1 cellular context compared by ENCODE assay signal in the genomic region with DNA sequence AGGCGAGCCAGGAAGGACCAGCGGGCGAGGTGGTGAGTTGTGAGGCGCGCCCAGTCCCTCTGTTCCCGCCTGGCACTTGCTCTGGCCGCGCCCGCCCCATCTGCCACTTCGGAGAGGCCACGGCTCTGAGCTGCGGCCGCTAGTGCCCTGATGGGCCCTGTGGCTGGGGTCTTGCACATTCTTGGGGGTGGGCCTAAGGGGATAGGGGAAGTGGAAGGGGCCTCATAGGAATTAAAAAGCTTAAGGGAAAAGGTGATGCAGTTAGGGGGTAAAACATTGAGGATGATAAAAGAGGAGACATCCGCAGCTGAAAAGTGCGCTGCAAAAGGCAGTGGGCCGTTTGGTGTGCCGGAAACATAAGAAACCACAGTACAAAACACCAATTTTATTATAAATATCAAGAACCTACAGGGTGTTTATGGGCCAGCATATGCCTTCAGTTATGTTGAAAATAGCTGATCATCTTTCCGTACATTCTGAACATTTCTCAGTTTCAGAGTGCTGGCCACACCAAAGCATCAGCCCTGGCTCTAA.
TF ChIP-seq lines count a peak whose summit lies in the region.

No MANE protein-coding gene starts in this region.

TF ChIP-seq in HepG2, 621 proteins besides CTCF, POLR2A, EP300 and RAD21 (continued from another document and continues in another):
- TF ChIP-seq, protein P1, sequence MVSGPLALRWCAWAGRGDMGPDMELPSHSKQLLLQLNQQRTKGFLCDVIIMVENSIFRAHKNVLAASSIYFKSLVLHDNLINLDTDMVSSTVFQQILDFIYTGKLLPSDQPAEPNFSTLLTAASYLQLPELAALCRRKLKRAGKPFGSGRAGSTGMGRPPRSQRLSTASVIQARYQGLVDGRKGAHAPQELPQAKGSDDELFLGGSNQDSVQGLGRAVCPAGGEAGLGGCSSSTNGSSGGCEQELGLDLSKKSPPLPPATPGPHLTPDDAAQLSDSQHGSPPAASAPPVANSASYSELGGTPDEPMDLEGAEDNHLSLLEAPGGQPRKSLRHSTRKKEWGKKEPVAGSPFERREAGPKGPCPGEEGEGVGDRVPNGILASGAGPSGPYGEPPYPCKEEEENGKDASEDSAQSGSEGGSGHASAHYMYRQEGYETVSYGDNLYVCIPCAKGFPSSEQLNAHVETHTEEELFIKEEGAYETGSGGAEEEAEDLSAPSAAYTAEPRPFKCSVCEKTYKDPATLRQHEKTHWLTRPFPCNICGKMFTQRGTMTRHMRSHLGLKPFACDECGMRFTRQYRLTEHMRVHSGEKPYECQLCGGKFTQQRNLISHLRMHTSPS (CRISPR knock-in tag; IDR thresholded peaks at IDR 0.05; ENCODE audit: low read depth), result 0 out of 2 replicates have a peak, but pooled peaks have one; percentile 1
- no peak for TF ChIP-seq NR2C2 (CRISPR knock-in tag; IDR thresholded peaks at IDR 0.05; ENCODE audit: borderline replicate concordance)
- TF ChIP-seq, protein P2, sequence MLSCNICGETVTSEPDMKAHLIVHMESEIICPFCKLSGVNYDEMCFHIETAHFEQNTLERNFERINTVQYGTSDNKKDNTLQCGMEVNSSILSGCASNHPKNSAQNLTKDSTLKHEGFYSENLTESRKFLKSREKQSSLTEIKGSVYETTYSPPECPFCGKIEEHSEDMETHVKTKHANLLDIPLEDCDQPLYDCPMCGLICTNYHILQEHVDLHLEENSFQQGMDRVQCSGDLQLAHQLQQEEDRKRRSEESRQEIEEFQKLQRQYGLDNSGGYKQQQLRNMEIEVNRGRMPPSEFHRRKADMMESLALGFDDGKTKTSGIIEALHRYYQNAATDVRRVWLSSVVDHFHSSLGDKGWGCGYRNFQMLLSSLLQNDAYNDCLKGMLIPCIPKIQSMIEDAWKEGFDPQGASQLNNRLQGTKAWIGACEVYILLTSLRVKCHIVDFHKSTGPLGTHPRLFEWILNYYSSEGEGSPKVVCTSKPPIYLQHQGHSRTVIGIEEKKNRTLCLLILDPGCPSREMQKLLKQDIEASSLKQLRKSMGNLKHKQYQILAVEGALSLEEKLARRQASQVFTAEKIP (CRISPR knock-in tag; IDR thresholded peaks at IDR 0.05; ENCODE audit: borderline replicate concordance), result no peak
- TF ChIP-seq SNAPC2 (CRISPR knock-in tag; IDR thresholded peaks at IDR 0.05), result no peak
- TF ChIP-seq NCOR1 (IDR thresholded peaks at IDR 0.05; ENCODE audit: borderline replicate concordance, low read length), result no peak
- TF ChIP-seq, protein P3, sequence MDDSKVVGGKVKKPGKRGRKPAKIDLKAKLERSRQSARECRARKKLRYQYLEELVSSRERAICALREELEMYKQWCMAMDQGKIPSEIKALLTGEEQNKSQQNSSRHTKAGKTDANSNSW (CRISPR knock-in tag; IDR thresholded peaks at IDR 0.05; ENCODE audit: borderline replicate concordance), result 0 out of 2 replicates have a peak, but pooled peaks have one; percentile 35
- TF ChIP-seq, protein P4, sequence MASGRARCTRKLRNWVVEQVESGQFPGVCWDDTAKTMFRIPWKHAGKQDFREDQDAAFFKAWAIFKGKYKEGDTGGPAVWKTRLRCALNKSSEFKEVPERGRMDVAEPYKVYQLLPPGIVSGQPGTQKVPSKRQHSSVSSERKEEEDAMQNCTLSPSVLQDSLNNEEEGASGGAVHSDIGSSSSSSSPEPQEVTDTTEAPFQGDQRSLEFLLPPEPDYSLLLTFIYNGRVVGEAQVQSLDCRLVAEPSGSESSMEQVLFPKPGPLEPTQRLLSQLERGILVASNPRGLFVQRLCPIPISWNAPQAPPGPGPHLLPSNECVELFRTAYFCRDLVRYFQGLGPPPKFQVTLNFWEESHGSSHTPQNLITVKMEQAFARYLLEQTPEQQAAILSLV (CRISPR knock-in tag; IDR thresholded peaks at IDR 0.05; ENCODE audit: borderline replicate concordance), result no peak
- no peak for TF ChIP-seq WIZ (CRISPR knock-in tag; IDR thresholded peaks at IDR 0.05)
- TF ChIP-seq, protein P5, sequence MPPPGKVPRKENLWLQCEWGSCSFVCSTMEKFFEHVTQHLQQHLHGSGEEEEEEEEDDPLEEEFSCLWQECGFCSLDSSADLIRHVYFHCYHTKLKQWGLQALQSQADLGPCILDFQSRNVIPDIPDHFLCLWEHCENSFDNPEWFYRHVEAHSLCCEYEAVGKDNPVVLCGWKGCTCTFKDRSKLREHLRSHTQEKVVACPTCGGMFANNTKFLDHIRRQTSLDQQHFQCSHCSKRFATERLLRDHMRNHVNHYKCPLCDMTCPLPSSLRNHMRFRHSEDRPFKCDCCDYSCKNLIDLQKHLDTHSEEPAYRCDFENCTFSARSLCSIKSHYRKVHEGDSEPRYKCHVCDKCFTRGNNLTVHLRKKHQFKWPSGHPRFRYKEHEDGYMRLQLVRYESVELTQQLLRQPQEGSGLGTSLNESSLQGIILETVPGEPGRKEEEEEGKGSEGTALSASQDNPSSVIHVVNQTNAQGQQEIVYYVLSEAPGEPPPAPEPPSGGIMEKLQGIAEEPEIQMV (CRISPR knock-in tag; IDR thresholded peaks at IDR 0.05; ENCODE audit: low read depth), result peak; percentile 24; the same call in 1 of the 2 replicates
- no peak for TF ChIP-seq ZMYM3 (CRISPR knock-in tag; IDR thresholded peaks at IDR 0.05)
- TF ChIP-seq, protein P6, sequence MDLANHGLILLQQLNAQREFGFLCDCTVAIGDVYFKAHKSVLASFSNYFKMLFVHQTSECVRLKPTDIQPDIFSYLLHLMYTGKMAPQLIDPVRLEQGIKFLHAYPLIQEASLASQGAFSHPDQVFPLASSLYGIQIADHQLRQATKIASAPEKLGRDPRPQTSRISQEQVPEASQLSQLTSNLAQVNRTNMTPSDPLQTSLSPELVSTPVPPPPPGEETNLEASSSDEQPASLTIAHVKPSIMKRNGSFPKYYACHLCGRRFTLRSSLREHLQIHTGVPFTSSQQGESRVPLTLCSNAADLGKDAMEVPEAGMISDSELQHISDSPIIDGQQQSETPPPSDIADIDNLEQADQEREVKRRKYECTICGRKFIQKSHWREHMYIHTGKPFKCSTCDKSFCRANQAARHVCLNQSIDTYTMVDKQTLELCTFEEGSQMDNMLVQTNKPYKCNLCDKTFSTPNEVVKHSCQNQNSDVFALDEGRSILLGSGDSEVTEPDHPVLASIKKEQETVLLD (CRISPR knock-in tag; IDR thresholded peaks at IDR 0.05; ENCODE audit: low read depth), result no peak
- TF ChIP-seq, protein P7, sequence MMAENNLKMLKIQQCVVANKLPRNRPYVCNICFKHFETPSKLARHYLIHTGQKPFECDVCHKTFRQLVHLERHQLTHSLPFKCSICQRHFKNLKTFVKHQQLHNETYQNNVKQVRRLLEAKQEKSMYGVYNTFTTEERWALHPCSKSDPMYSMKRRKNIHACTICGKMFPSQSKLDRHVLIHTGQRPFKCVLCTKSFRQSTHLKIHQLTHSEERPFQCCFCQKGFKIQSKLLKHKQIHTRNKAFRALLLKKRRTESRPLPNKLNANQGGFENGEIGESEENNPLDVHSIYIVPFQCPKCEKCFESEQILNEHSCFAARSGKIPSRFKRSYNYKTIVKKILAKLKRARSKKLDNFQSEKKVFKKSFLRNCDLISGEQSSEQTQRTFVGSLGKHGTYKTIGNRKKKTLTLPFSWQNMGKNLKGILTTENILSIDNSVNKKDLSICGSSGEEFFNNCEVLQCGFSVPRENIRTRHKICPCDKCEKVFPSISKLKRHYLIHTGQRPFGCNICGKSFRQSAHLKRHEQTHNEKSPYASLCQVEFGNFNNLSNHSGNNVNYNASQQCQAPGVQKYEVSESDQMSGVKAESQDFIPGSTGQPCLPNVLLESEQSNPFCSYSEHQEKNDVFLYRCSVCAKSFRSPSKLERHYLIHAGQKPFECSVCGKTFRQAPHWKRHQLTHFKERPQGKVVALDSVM (CRISPR knock-in tag; IDR thresholded peaks at IDR 0.05), result no peak
- peak; percentile 32; the same call in 1 of the 2 replicates for TF ChIP-seq SALL1 (CRISPR knock-in tag; IDR thresholded peaks at IDR 0.05)
- no peak for TF ChIP-seq KLF6 (CRISPR knock-in tag; IDR thresholded peaks at IDR 0.05)
- TF ChIP-seq PAWR (CRISPR knock-in tag; IDR thresholded peaks at IDR 0.05; ENCODE audit: borderline replicate concordance), result no peak
- no peak for TF ChIP-seq ZNF292 (CRISPR knock-in tag; IDR thresholded peaks at IDR 0.05; ENCODE audit: borderline replicate concordance, low read depth)
- TF ChIP-seq AGO2 (optimal IDR thresholded peaks at IDR 0.05; ENCODE audit: low read depth, low read length), result peak; percentile 81
- TF ChIP-seq, protein P8, sequence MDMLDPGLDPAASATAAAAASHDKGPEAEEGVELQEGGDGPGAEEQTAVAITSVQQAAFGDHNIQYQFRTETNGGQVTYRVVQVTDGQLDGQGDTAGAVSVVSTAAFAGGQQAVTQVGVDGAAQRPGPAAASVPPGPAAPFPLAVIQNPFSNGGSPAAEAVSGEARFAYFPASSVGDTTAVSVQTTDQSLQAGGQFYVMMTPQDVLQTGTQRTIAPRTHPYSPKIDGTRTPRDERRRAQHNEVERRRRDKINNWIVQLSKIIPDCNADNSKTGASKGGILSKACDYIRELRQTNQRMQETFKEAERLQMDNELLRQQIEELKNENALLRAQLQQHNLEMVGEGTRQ (IDR thresholded peaks at IDR 0.05; ENCODE audit: low read depth, low read length), result no peak
- TF ChIP-seq, protein P8 (CRISPR knock-in tag; IDR thresholded peaks at IDR 0.05; ENCODE audit: borderline replicate concordance), result no peak
- no peak for TF ChIP-seq PTBP1 (IDR thresholded peaks at IDR 0.05; ENCODE audit: low read depth, low read length, poor library complexity, severe bottlenecking)
- TF ChIP-seq, protein P9, sequence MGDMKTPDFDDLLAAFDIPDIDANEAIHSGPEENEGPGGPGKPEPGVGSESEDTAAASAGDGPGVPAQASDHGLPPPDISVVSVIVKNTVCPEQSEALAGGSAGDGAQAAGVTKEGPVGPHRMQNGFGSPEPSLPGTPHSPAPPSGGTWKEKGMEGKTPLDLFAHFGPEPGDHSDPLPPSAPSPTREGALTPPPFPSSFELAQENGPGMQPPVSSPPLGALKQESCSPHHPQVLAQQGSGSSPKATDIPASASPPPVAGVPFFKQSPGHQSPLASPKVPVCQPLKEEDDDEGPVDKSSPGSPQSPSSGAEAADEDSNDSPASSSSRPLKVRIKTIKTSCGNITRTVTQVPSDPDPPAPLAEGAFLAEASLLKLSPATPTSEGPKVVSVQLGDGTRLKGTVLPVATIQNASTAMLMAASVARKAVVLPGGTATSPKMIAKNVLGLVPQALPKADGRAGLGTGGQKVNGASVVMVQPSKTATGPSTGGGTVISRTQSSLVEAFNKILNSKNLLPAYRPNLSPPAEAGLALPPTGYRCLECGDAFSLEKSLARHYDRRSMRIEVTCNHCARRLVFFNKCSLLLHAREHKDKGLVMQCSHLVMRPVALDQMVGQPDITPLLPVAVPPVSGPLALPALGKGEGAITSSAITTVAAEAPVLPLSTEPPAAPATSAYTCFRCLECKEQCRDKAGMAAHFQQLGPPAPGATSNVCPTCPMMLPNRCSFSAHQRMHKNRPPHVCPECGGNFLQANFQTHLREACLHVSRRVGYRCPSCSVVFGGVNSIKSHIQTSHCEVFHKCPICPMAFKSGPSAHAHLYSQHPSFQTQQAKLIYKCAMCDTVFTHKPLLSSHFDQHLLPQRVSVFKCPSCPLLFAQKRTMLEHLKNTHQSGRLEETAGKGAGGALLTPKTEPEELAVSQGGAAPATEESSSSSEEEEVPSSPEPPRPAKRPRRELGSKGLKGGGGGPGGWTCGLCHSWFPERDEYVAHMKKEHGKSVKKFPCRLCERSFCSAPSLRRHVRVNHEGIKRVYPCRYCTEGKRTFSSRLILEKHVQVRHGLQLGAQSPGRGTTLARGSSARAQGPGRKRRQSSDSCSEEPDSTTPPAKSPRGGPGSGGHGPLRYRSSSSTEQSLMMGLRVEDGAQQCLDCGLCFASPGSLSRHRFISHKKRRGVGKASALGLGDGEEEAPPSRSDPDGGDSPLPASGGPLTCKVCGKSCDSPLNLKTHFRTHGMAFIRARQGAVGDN (CRISPR knock-in tag; IDR thresholded peaks at IDR 0.05), result peak; percentile 6; the same call in 1 of the 2 replicates
- no peak for TF ChIP-seq ZSCAN31 (CRISPR knock-in tag; IDR thresholded peaks at IDR 0.05; ENCODE audit: low read depth)
- TF ChIP-seq, protein P10, sequence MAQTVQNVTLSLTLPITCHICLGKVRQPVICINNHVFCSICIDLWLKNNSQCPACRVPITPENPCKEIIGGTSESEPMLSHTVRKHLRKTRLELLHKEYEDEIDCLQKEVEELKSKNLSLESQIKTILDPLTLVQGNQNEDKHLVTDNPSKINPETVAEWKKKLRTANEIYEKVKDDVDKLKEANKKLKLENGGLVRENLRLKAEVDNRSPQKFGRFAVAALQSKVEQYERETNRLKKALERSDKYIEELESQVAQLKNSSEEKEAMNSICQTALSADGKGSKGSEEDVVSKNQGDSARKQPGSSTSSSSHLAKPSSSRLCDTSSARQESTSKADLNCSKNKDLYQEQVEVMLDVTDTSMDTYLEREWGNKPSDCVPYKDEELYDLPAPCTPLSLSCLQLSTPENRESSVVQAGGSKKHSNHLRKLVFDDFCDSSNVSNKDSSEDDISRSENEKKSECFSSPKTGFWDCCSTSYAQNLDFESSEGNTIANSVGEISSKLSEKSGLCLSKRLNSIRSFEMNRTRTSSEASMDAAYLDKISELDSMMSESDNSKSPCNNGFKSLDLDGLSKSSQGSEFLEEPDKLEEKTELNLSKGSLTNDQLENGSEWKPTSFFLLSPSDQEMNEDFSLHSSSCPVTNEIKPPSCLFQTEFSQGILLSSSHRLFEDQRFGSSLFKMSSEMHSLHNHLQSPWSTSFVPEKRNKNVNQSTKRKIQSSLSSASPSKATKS (CRISPR knock-in tag; IDR thresholded peaks at IDR 0.05), result no peak
- 0 out of 2 replicates have a peak, but pooled peaks have one; percentile 39 for TF ChIP-seq FOXC1 (CRISPR knock-in tag; IDR thresholded peaks at IDR 0.05; ENCODE audit: borderline replicate concordance)
- TF ChIP-seq ARNT (IDR thresholded peaks at IDR 0.05), result no peak
- no peak for TF ChIP-seq ZNF777 (CRISPR knock-in tag; IDR thresholded peaks at IDR 0.05)
- TF ChIP-seq KLF12 (CRISPR knock-in tag; IDR thresholded peaks at IDR 0.05; ENCODE audit: borderline replicate concordance), result no peak
- peak; percentile 65; the same call in 1 of the 2 replicates for TF ChIP-seq ZNF253 (CRISPR knock-in tag; IDR thresholded peaks at IDR 0.05; ENCODE audit: borderline replicate concordance)
- no peak for TF ChIP-seq KAT2B (IDR thresholded peaks at IDR 0.05; ENCODE audit: borderline replicate concordance, low read depth, low read length)
